27 cellular contexts compared by ENCODE assay signal in the genomic region with DNA sequence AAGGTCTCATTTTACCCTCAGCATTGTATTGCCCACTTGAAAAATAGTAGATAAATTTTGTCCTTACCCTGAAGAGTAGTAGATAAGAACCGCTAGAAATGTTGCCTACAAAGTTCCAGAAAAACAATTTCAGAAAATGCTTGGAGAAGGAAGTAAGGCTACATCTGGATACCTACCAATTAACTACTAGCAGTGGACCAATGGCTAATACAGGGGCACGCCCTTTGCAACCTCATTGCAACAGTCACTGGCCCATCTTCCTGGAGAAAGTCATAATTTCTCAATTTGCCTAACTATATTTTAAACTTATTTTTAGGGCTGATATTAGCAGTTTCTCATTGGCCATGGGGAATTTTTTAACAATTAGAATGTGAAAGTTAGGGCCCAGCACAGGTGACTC.
"Had no signal": no experiment of that assay in that cellular context is flagged by ENCODE, and none has a peak within 500 bp of the region (broad histone marks: within the 10 kb centered on the region; RNA-seq: fewer than 3 reads in every experiment).

No MANE protein-coding gene starts in this region.

- ATAC-seq: natural killer cell; psoas muscle; right cardiac atrium; right lobe of liver; stimulated activated memory B cell treated with anti-CD40 and anti-IgM and Interleukin-4, amounts not matched to agents 10 μg/mL and 1 μg/mL and 100 μg/mL, for 72 hours; stimulated activated naive CD8-positive, alpha-beta T cell treated with anti-CD3 and anti-CD28 coated beads, Interleukin-15, amount 100 ng/mL, for 72 hours; stimulated activated naive CD8-positive, alpha-beta T cell treated with anti-CD3 and anti-CD28 coated beads, Interleukin-15, Interleukin-2, amounts not matched to agents 100 U/mL and 50 U/mL, for 24 hours; upper lobe of right lung had no signal

- H3K4me3 ChIP-seq: neural progenitor cell, ovary, psoas muscle, right lobe of liver, skin epidermis, smooth muscle cell, spleen, suprapubic skin, testis, tibial artery, transverse colon, upper lobe of right lung, uterus had no signal

- DNase-seq: natural killer cell; occipital lobe; ovary; posterior cingulate gyrus; psoas muscle; right cardiac atrium; right lobe of liver; spleen; stimulated activated CD4-positive, alpha-beta T cell treated with anti-CD3 and anti-CD28 coated beads, Interleukin-12 subunit alpha, Interleukin-12 subunit beta, amount 100 ng/mL, for 4 hours; stimulated activated CD4-positive, alpha-beta T cell treated with anti-CD3 and anti-CD28 coated beads, Interleukin-1b, Interleukin-23, amount 100 ng/mL, for 48 hours; stimulated activated CD4-positive, alpha-beta T cell treated with anti-CD3 and anti-CD28 coated beads, Interleukin-4, amount 100 ng/mL, for 1 hour; stimulated activated CD4-positive, alpha-beta T cell treated with anti-CD3 and anti-CD28 coated beads, Interleukin-4, amount 100 ng/mL, for 4 hours; stimulated activated CD8-positive, alpha-beta memory T cell treated with anti-CD3 and anti-CD28 coated beads, Interleukin-4, amount 100 ng/mL, for 48 hours; stimulated activated naive CD4-positive, alpha-beta T cell; stimulated activated naive CD8-positive, alpha-beta T cell treated with anti-CD3 and anti-CD28 coated beads, Interleukin-15, amount 100 ng/mL, for 72 hours; stimulated activated naive CD8-positive, alpha-beta T cell treated with anti-CD3 and anti-CD28 coated beads, Interleukin-15, Interleukin-2, amounts not matched to agents 100 U/mL and 50 U/mL, for 24 hours; substantia nigra; testis; transverse colon; upper lobe of right lung; uterus had no signal
